ENCODE assay signal across 16 cellular contexts in genomic region chr13:105327727-105328126, GRCh38.
A peak's percentile ranks its signal among the peaks of the same experiment; 100 is the strongest.
DNase-seq lines count a peak whose midpoint lies in the region; ATAC-seq and TF ChIP-seq lines count a peak whose summit lies in the region.
"Had no signal": no experiment of that assay in that cellular context is flagged by ENCODE, and none has a peak within 500 bp of the region (broad histone marks: within the 10 kb centered on the region; RNA-seq: fewer than 3 reads in every experiment).

No MANE protein-coding gene starts in this region.

- H4K20me1 ChIP-seq in DND-41 (ENCODE audit: insufficient read depth, low read length) = no peaks in the 10 kb centered on the region
- H4K20me1 ChIP-seq in fibroblast of lung (ENCODE audit: control insufficient read depth, extremely low read depth, insufficient read depth, low read length) = no peaks in the 10 kb centered on the region

- no peak for TF ChIP-seq CTCF in DND-41 (IDR thresholded peaks at IDR 0.05; ENCODE audit: borderline replicate concordance, extremely low read depth, low read length, poor library complexity, severe bottlenecking)
- no peak for TF ChIP-seq CTCF in fibroblast of lung (conservative IDR thresholded peaks at IDR 0.05 in 1 of 2, IDR thresholded peaks at IDR 0.05 in 1 of 2; ENCODE audit: low read depth in 1 of 2, low read length in 2 of 2)
- no peak for TF ChIP-seq CTCF in mucosa of descending colon (IDR thresholded peaks at IDR 0.05)

- no peaks in the 10 kb centered on the region for H3K36me3 ChIP-seq in DND-41 (ENCODE audit: insufficient read depth, low read length)
- H3K36me3 ChIP-seq in fibroblast of lung (ENCODE audit: control insufficient read depth, insufficient read depth, low read length) = no peaks in the 10 kb centered on the region
- H3K36me3 ChIP-seq in mucosa of descending colon (ENCODE audit: low read depth) = no peaks in the 10 kb centered on the region
- H3K36me3 ChIP-seq: SJSA1 had no signal

- H3K27me3 ChIP-seq in DND-41 (ENCODE audit: insufficient read depth, low read length, poor library complexity) (no peaks in the 10 kb centered on the region), fibroblast of lung (ENCODE audit: control insufficient read depth, insufficient read depth, low read length) (no peaks in the 10 kb centered on the region)
- H3K27me3 ChIP-seq: SJSA1 had no signal

- DNase-seq in DND-41 (no peak), HT1080 (ENCODE audit: low read depth) (peak; percentile 13), NCI-H2081 treated with DMSO at 0.1 percent for 48 hours (lab: John Stamatoyannopoulos, UW) (peak; percentile 10), fibroblast of lung (ENCODE audit: low read depth in 2 of 2) (peak; percentile 14 to 69), mucosa of descending colon (no peak), mesenteric fat pad (ENCODE audit: low spot score) (no peak), CD1c-positive myeloid dendritic cell (ENCODE audit: extremely low spot score) (no peak), SKM-1 (lab: John Stamatoyannopoulos, UW; ENCODE audit: unreplicated experiment) (no peak)
- DNase-seq: AML-193; Calu3; CD4-positive, CD25-positive, alpha-beta regulatory T cell; NCI-H1694; NK-92 treated with Interleukin-12 subunit alpha and Interleukin-12 subunit beta, amount 100 ng/mL, for 24 hours; OCI-M1 had no signal

- H3K4me3 ChIP-seq in DND-41 (ENCODE audit: low read depth in 1 of 2, low read length in 2 of 2) = no peak overlapping the region
- H3K4me3 ChIP-seq in fibroblast of lung (replicated peaks in 1 of 4; ENCODE audit: control extremely low read depth in 1 of 4, insufficient read depth in 1 of 4, low read depth in 3 of 4, low read length in 4 of 4) = no peak overlapping the region
- no peak overlapping the region for H3K4me3 ChIP-seq in mucosa of descending colon
- H3K4me3 ChIP-seq: SJSA1 had no signal

- ATAC-seq in DND-41 (ENCODE audit: insufficient read depth, low read depth) (peak; percentile 78; the same call in 2 of the 3 replicates), mucosa of descending colon (no peak)

- H3K4me2 ChIP-seq in DND-41 (ENCODE audit: insufficient read depth, low read length) = no peak overlapping the region
- H3K4me2 ChIP-seq in fibroblast of lung (ENCODE audit: extremely low read depth, insufficient read depth, low read length) = no peak overlapping the region
- H3K4me2 ChIP-seq: KMS-11 had no signal

- no peak overlapping the region for H3K27ac ChIP-seq in DND-41 (ENCODE audit: low read length)
- H3K27ac ChIP-seq in fibroblast of lung (ENCODE audit: insufficient read depth, low read length) = no peak overlapping the region
- H3K27ac ChIP-seq: KMS-11, SJSA1 had no signal

- intact Hi-C loops in mucosa of descending colon (cut with DNase I, micrococcal nuclease) = no loop called here

- H3K79me2 ChIP-seq in DND-41 (ENCODE audit: insufficient read depth, low read length) = no peaks in the 10 kb centered on the region
- no peaks in the 10 kb centered on the region for H3K79me2 ChIP-seq in fibroblast of lung (ENCODE audit: control insufficient read depth, insufficient read depth, low read length)

- H3K9me3 ChIP-seq in DND-41 (ENCODE audit: insufficient read depth, low read length, severe bottlenecking) (peaks cover 8% of the 10 kb centered on the region), fibroblast of lung (ENCODE audit: control insufficient read depth, insufficient read depth, low read depth, low read length) (no peaks in the 10 kb centered on the region), mucosa of descending colon (no peaks in the 10 kb centered on the region)
- H3K9me3 ChIP-seq: SJSA1 had no signal

- H3K4me1 ChIP-seq in DND-41 (ENCODE audit: insufficient read depth, low read length) = peaks cover 21% of the 10 kb centered on the region
- H3K4me1 ChIP-seq in fibroblast of lung (ENCODE audit: control insufficient read depth, extremely low read depth, insufficient read depth, low read length) = no peaks in the 10 kb centered on the region
- no peaks in the 10 kb centered on the region for H3K4me1 ChIP-seq in mucosa of descending colon (ENCODE audit: low read depth)

- no peak overlapping the region for H2AFZ ChIP-seq in DND-41 (ENCODE audit: low read depth, low read length)
- no peak overlapping the region for H2AFZ ChIP-seq in fibroblast of lung (ENCODE audit: low read length)

- H3K9ac ChIP-seq in DND-41 (ENCODE audit: low read depth, low read length) = no peak overlapping the region
- no peak overlapping the region for H3K9ac ChIP-seq in fibroblast of lung (ENCODE audit: insufficient read depth, low read length)
- H3K9ac ChIP-seq: KMS-11 had no signal

Comparison
In these comparisons a context has a peak if more than half of its experiments do, and no peak if none do; other contexts are left out.
1. DNase-seq: peak in HT1080 (single experiment), NCI-H2081 treated with DMSO at 0.1 percent for 48 hours (single experiment) and fibroblast of lung (2 of 2); none in DND-41 (single experiment), mucosa of descending colon (0 of 3), mesenteric fat pad (single experiment), CD1c-positive myeloid dendritic cell (single experiment) and SKM-1 (single experiment).